In genomic region chr4:106763044-106763443, GRCh38 we compare ENCODE assay signal across 17 cellular contexts.
DNase-seq lines count a peak whose midpoint lies in the region; FAIRE-seq and TF ChIP-seq lines count a peak whose summit lies in the region.
"Had no signal": no experiment of that assay in that cellular context is flagged by ENCODE, and none has a peak within 500 bp of the region (broad histone marks: within the 10 kb centered on the region; RNA-seq: fewer than 3 reads in every experiment).

No MANE protein-coding gene starts in this region.

- peak; percentile 83 for DNase-seq in AG10803 (ENCODE audit: low read depth)
- DNase-seq in HEK293T (ENCODE audit: extremely low spot score), result peak; percentile 6
- peak; percentile 52 for DNase-seq in mammary epithelial cell
- DNase-seq in hepatic stellate cell (ENCODE audit: low spot score), result peak; percentile 11
- DNase-seq in NCI-H2029 treated with DMSO at 0.1 percent for 48 hours (lab: John Stamatoyannopoulos, UW), result no peak
- DNase-seq in DMS153 treated with DMSO at 0.1 percent for 48 hours (lab: John Stamatoyannopoulos, UW; ENCODE audit: unreplicated experiment), result no peak
- no peak for DNase-seq in frontal cortex (ENCODE audit: low spot score in 2 of 2)
- no peak for DNase-seq in OCI-LY7 (ENCODE audit: low spot score)
- DNase-seq: activated CD4-positive, alpha-beta T cell treated with anti-CD3 and anti-CD28 coated beads, Interleukin-2, amount 50 U/mL, for 4 hours; DND-41; effector CD4-positive, alpha-beta T cell; KG1; NCI-H1694; stimulated activated CD4-positive, alpha-beta T cell treated with anti-CD3 and anti-CD28 coated beads, Interleukin-2, amount 100 ng/mL, for 24 hours; stimulated activated CD8-positive, alpha-beta memory T cell treated with anti-CD3 and anti-CD28 coated beads, Interleukin-4, amount 100 ng/mL, for 48 hours had no signal

- H3K4me3 ChIP-seq in AG10803 (ENCODE audit: low read length) (no peak overlapping the region), mammary epithelial cell (replicated peaks in 1 of 3; ENCODE audit: insufficient read depth in 1 of 3, low read depth in 2 of 3, low read length in 3 of 3) (no peak overlapping the region), OCI-LY7 (ENCODE audit: low read depth, low read length, poor library complexity, severe bottlenecking) (no peak overlapping the region)
- H3K4me3 ChIP-seq: GM12878, heart left ventricle had no signal

- no peak for FAIRE-seq in frontal cortex (lab: Jason Lieb, UNC)
- FAIRE-seq: GM12878 had no signal

- CTCF ChIA-PET in HEK293T (lab: Yijun Ruan, JAX), result no interaction called here
- CTCF ChIA-PET in mammary epithelial cell (lab: Charles Lee; ENCODE audit: low non-redundant PET), result no interaction called here
- CTCF ChIA-PET in OCI-LY7 (lab: Charles Lee; ENCODE audit: unreplicated experiment), result no interaction called here

- 57% methylated on average over 3 of the region's 3 CpGs for WGBS in mammary epithelial cell (ENCODE audit: low coverage, missing lambda C conversion rate)

- H3K36me3 ChIP-seq in mammary epithelial cell (ENCODE audit: insufficient read depth, low read length) (no peaks in the 10 kb centered on the region), OCI-LY7 (ENCODE audit: insufficient read depth, low read length) (no peaks in the 10 kb centered on the region)
- H3K36me3 ChIP-seq: heart left ventricle had no signal

- H3K4me1 ChIP-seq in mammary epithelial cell (ENCODE audit: insufficient read depth, low read length) (no peaks in the 10 kb centered on the region), OCI-LY7 (ENCODE audit: insufficient read depth, low read length, poor library complexity, severe bottlenecking) (no peaks in the 10 kb centered on the region)
- H3K4me1 ChIP-seq: heart left ventricle had no signal

- H3K4me2 ChIP-seq in mammary epithelial cell (ENCODE audit: insufficient read depth, low read depth, low read length) (no peak overlapping the region), OCI-LY7 (ENCODE audit: low read length) (no peak overlapping the region)

- no peak overlapping the region for H3K9ac ChIP-seq in mammary epithelial cell (ENCODE audit: insufficient read depth, low read length)

- intact Hi-C loops in mammary epithelial cell (cut with micrococcal nuclease), result no loop called here
- intact Hi-C loops in OCI-LY7 (cut with micrococcal nuclease; ENCODE audit: unreplicated experiment), result no loop called here

- dilution Hi-C loops in mammary epithelial cell (cut with HindIII; ENCODE audit: low sequenced_read_pairs), result no loop called here

- H3K27me3 ChIP-seq in mammary epithelial cell (ENCODE audit: insufficient read depth, low read length), result no peaks in the 10 kb centered on the region
- H3K27me3 ChIP-seq: heart left ventricle had no signal

- POLR2A ChIA-PET in HEK293T (lab: Yijun Ruan, JAX), result no interaction called here
- POLR2A ChIA-PET in OCI-LY7 (lab: Charles Lee), result interaction anchor here (0.6 to 1.2 kb wide), 3 partner anchors 29 to 81 kb away, joined by 3 to 7 read pairs (median 3); no protein-coding TSS in a partner anchor

- no peaks in the 10 kb centered on the region for H3K79me2 ChIP-seq in mammary epithelial cell (ENCODE audit: insufficient read depth, low read length)
- no peaks in the 10 kb centered on the region for H3K79me2 ChIP-seq in OCI-LY7 (ENCODE audit: insufficient read depth, low read depth, low read length)

- no peaks in the 10 kb centered on the region for H3K9me3 ChIP-seq in mammary epithelial cell (replicated peaks; ENCODE audit: insufficient read depth, low read length)
- H3K9me3 ChIP-seq in OCI-LY7 (ENCODE audit: low read length), result no peaks in the 10 kb centered on the region
- H3K9me3 ChIP-seq: heart left ventricle had no signal

- peak overlapping the region; percentile 69 for H2AFZ ChIP-seq in mammary epithelial cell (ENCODE audit: low read depth, low read length)
- no peak overlapping the region for H2AFZ ChIP-seq in OCI-LY7 (ENCODE audit: low read length)

- no peaks in the 10 kb centered on the region for H4K20me1 ChIP-seq in mammary epithelial cell (ENCODE audit: insufficient read depth, low read length)
- H4K20me1 ChIP-seq in OCI-LY7 (ENCODE audit: insufficient read depth, low read length), result no peaks in the 10 kb centered on the region

- BruUV-seq in mammary epithelial cell (replicated peaks; lab: Mats Ljungman, UMichigan) (no TSS peak), OCI-LY7 (replicated peaks; lab: Mats Ljungman, UMichigan) (no TSS peak)

- H3K9me2 ChIP-seq in OCI-LY7 (ENCODE audit: insufficient read depth, low read length), result no peaks in the 10 kb centered on the region

- H3K27ac ChIP-seq in mammary epithelial cell (ENCODE audit: insufficient read depth, low read depth, low read length), result no peak overlapping the region
- H3K27ac ChIP-seq in OCI-LY7 (ENCODE audit: low read depth, low read length, poor library complexity, severe bottlenecking), result no peak overlapping the region

- in situ Hi-C loops in mammary epithelial cell (cut with MboI; ENCODE audit: low sequenced_read_pairs in 2 of 2), result no loop called here

- TF ChIP-seq CTCF in AG10803 (conservative IDR thresholded peaks at IDR 0.05; ENCODE audit: low read length) (no peak), mammary epithelial cell (conservative IDR thresholded peaks at IDR 0.05 in 1 of 2, IDR thresholded peaks at IDR 0.05 in 1 of 2; ENCODE audit: extremely low read depth in 1 of 2, insufficient read depth in 1 of 2, low read depth in 1 of 2, low read length in 2 of 2) (no peak), OCI-LY7 (conservative IDR thresholded peaks at IDR 0.05; ENCODE audit: low read length) (no peak)

TF ChIP-seq in HEK293T, 16 proteins besides CTCF, POLR2A, EP300 and RAD21:
- no peak for TF ChIP-seq ELF4 (IDR thresholded peaks at IDR 0.05)
- no peak for TF ChIP-seq TARDBP (IDR thresholded peaks at IDR 0.05)
- TF ChIP-seq ARNT (IDR thresholded peaks at IDR 0.05), result no peak
- TF ChIP-seq ZNF384 (IDR thresholded peaks at IDR 0.05), result no peak
- no peak for TF ChIP-seq FOXA1 (IDR thresholded peaks at IDR 0.05)
- TF ChIP-seq BHLHE40 (IDR thresholded peaks at IDR 0.05; ENCODE audit: borderline replicate concordance), result no peak
- TF ChIP-seq CTBP1 (IDR thresholded peaks at IDR 0.05; ENCODE audit: borderline replicate concordance), result no peak
- TF ChIP-seq FOXM1 (IDR thresholded peaks at IDR 0.05; ENCODE audit: borderline replicate concordance), result no peak
- no peak for TF ChIP-seq L3MBTL2 (conservative IDR thresholded peaks at IDR 0.05)
- TF ChIP-seq LEF1 (IDR thresholded peaks at IDR 0.05; ENCODE audit: borderline replicate concordance), result no peak
- TF ChIP-seq SUZ12 (IDR thresholded peaks at IDR 0.05), result no peak

Comparison
In these comparisons a context has a peak if more than half of its experiments do, and no peak if none do; other contexts are left out.
1. DNase-seq: peak in AG10803 (single experiment), HEK293T (single experiment), mammary epithelial cell (single experiment) and hepatic stellate cell (single experiment); none in NCI-H2029 treated with DMSO at 0.1 percent for 48 hours (single experiment), DMS153 treated with DMSO at 0.1 percent for 48 hours (single experiment), frontal cortex (0 of 2) and OCI-LY7 (single experiment).